1 cellular context compared by ENCODE assay signal in genomic region chr17:49971848-49972485, GRCh38.
TF ChIP-seq lines count a peak whose summit lies in the region.

No MANE protein-coding gene starts in this region.

TF ChIP-seq in Ishikawa, 13 proteins besides CTCF, POLR2A, EP300 and RAD21 (continued from another document):
- no peak for TF ChIP-seq USF1 (IDR thresholded peaks at IDR 0.05)
- TF ChIP-seq CREB1 (IDR thresholded peaks at IDR 0.05; ENCODE audit: low read depth): no peak
- no peak for TF ChIP-seq TAF1 (IDR thresholded peaks at IDR 0.05; ENCODE audit: low read depth)
- TF ChIP-seq NFIC (IDR thresholded peaks at IDR 0.05): no peak
- no peak for TF ChIP-seq CEBPB (IDR thresholded peaks at IDR 0.05)
- no peak for TF ChIP-seq EGR1 (IDR thresholded peaks at IDR 0.05)
- TF ChIP-seq ZBTB7A (IDR thresholded peaks at IDR 0.05; ENCODE audit: low read depth): peak; percentile 38; the same call in 1 of the 2 replicates
- TF ChIP-seq REST (IDR thresholded peaks at IDR 0.05; ENCODE audit: low read depth): no peak
- TF ChIP-seq MAX (IDR thresholded peaks at IDR 0.05): no peak
- TF ChIP-seq FOXM1 (IDR thresholded peaks at IDR 0.05; ENCODE audit: borderline replicate concordance, low read depth): no peak
- peak; percentile 13; the same call in 1 of the 2 replicates for TF ChIP-seq TEAD4 (IDR thresholded peaks at IDR 0.05)
- TF ChIP-seq YY1 (IDR thresholded peaks at IDR 0.05; ENCODE audit: low read depth): no peak
